Comparison of ENCODE assay signal across 13 cellular contexts in the genomic region with DNA sequence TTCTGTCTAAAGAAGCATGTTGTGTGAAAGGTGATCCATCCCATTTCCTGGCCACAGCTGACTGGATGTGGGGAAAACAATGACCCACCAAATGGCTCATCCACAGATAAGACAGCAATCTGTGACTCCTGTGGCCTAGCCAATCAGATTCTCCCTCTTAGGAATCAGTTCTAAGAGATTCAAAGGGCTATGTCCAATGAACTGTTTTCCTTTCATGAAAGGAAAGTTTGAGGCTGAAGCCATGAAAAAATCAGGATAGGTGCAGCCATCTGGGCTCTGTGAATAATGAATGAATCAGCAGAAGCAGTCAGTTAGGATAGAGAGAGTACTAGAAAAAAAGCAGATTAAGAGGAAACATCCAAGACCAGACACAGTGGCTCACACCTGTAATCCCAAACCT.
A peak's percentile ranks its signal among the peaks of the same experiment; 100 is the strongest.
DNase-seq lines count a peak whose midpoint lies in the region; ATAC-seq and TF ChIP-seq lines count a peak whose summit lies in the region.
"Had no signal": no experiment of that assay in that cellular context is flagged by ENCODE, and none has a peak within 500 bp of the region (broad histone marks: within the 10 kb centered on the region; RNA-seq: fewer than 3 reads in every experiment).

No MANE protein-coding gene starts in this region.

- no peaks in the 10 kb centered on the region for H3K27me3 ChIP-seq in right cardiac atrium (ENCODE audit: control insufficient read depth, insufficient read depth)
- H3K27me3 ChIP-seq: ascending aorta, Peyer's patch, suprapubic skin had no signal

- DNase-seq in GM03348 (ENCODE audit: low spot score) (peak; percentile 5), NCI-H69 (lab: John Stamatoyannopoulos, UW) (peak; percentile 57), epithelial cell of proximal tubule (ENCODE audit: low read depth) (peak; percentile 56), renal cortical epithelial cell (ENCODE audit: low read depth) (peak; percentile 82), right cardiac atrium (no peak), C1 segment of cervical spinal cord (lab: John Stamatoyannopoulos, UW) (no peak)
- DNase-seq: activated CD4-positive, alpha-beta T cell treated with anti-CD3 and anti-CD28 coated beads for 48 hours; CD8-positive, alpha-beta memory T cell; left ventricle myocardium superior; Peyer's patch had no signal

- no peak overlapping the region for H3K27ac ChIP-seq in right cardiac atrium (ENCODE audit: low read length)
- H3K27ac ChIP-seq: ascending aorta, Peyer's patch, suprapubic skin had no signal

- no peak overlapping the region for H3K4me3 ChIP-seq in epithelial cell of proximal tubule (ENCODE audit: low read depth, low read length)
- no peak overlapping the region for H3K4me3 ChIP-seq in right cardiac atrium (ENCODE audit: low read length)
- H3K4me3 ChIP-seq: ascending aorta, Peyer's patch, suprapubic skin had no signal

- ATAC-seq in right cardiac atrium (no peak), HG02763 (IDR thresholded peaks at IDR 0.05; ENCODE audit: unreplicated experiment) (no peak)
- ATAC-seq: left ventricle myocardium superior had no signal

- H3K9me3 ChIP-seq in right cardiac atrium (ENCODE audit: control insufficient read depth, low read length): no peaks in the 10 kb centered on the region
- H3K9me3 ChIP-seq: ascending aorta, Peyer's patch, suprapubic skin had no signal

- no peak for TF ChIP-seq CTCF in epithelial cell of proximal tubule (conservative IDR thresholded peaks at IDR 0.05; ENCODE audit: low read depth, low read length)

- H3K4me1 ChIP-seq in right cardiac atrium (ENCODE audit: control insufficient read depth, insufficient read depth, low read length): no peaks in the 10 kb centered on the region
- H3K4me1 ChIP-seq: ascending aorta, Peyer's patch, suprapubic skin had no signal

- intact Hi-C loops in right cardiac atrium (cut with DNase I): no loop called here

Comparison
In these comparisons a context has a peak if more than half of its experiments do, and no peak if none do; other contexts are left out.
1. DNase-seq: peak in GM03348 (single experiment), NCI-H69 (single experiment), epithelial cell of proximal tubule (single experiment) and renal cortical epithelial cell (single experiment); none in right cardiac atrium (0 of 3) and C1 segment of cervical spinal cord (0 of 14).